1 cellular context compared by ENCODE assay signal in genomic region chr16:57795431-57795878, GRCh38.
TF ChIP-seq lines count a peak whose summit lies in the region.

No MANE protein-coding gene starts in this region.

TF ChIP-seq in SK-N-SH treated with all-trans-retinoic acid at 6 μM for 48 hours, 23 proteins besides CTCF, POLR2A, EP300 and RAD21 (continued from another document):
- no peak for TF ChIP-seq TSHZ2 (CRISPR knock-in tag; IDR thresholded peaks at IDR 0.05)
- no peak for TF ChIP-seq ESRRG (CRISPR knock-in tag; IDR thresholded peaks at IDR 0.05)
- no peak for TF ChIP-seq CREB5 (CRISPR knock-in tag; IDR thresholded peaks at IDR 0.05; ENCODE audit: low read depth)
- no peak for TF ChIP-seq ZC3H10 (CRISPR knock-in tag; IDR thresholded peaks at IDR 0.05)
- no peak for TF ChIP-seq CSDC2 (CRISPR knock-in tag; IDR thresholded peaks at IDR 0.05)
